Comparison of ENCODE assay signal across 1 cellular context in the genomic region with DNA sequence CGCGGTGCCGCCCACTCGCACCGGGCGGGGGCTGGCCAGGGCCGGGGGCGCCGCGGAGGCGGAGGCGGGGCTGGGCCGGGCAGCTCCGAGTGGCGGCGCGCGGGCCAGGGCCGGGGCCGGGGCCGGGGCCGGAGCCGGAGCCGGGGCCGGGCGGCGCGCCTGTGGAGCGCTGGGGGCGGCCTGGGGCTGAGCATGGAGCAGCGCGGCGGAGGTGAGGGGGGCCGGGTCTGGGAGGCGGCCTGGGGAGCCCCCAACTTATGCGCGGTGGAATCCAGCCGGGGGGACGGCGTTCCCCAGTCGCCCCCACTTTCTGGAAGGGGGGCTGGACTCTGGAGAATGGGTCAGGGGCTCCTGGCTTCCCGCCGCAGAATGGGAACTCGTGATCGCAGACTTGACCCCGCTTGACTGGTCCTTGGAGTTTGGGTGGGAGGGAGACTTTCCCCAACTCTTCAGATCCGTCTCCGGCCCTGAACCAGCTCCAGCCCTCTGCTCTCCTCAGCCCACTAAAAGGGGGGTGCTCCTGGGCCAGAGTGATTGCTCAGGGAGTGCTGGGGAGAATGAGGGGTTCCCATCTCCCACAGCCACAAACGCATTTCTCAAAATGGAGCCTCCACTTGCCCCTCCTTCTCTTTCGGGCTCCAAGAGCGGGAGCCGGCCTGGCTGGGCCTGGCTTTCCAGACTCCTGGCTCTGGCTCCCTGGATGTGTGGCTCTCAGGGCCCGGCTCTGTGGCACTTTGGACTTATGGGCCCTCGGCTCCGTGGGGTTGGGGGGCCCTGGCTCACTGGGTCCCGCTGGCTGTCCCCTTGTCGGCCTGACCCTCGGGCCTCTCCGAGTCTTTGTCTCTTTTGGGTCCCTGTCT.
A peak's percentile ranks its signal among the peaks of the same experiment; 100 is the strongest.
TF ChIP-seq lines count a peak whose summit lies in the region.

A gene with protein sequence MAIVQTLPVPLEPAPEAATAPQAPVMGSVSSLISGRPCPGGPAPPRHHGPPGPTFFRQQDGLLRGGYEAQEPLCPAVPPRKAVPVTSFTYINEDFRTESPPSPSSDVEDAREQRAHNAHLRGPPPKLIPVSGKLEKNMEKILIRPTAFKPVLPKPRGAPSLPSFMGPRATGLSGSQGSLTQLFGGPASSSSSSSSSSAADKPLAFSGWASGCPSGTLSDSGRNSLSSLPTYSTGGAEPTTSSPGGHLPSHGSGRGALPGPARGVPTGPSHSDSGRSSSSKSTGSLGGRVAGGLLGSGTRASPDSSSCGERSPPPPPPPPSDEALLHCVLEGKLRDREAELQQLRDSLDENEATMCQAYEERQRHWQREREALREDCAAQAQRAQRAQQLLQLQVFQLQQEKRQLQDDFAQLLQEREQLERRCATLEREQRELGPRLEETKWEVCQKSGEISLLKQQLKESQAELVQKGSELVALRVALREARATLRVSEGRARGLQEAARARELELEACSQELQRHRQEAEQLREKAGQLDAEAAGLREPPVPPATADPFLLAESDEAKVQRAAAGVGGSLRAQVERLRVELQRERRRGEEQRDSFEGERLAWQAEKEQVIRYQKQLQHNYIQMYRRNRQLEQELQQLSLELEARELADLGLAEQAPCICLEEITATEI (plus strand): TSS at position 67 of the 860 bp plus-strand sequence. CDS start 2,731 bp downstream, outside the sequence.

TF ChIP-seq in H1, 55 proteins besides CTCF, POLR2A, EP300 and RAD21:
- TF ChIP-seq SAP30 (IDR thresholded peaks at IDR 0.05; ENCODE audit: insufficient read depth, insufficient replicate concordance, low read length) (no peak), SIRT6 (IDR thresholded peaks at IDR 0.05; ENCODE audit: low read length) (no peak), POU5F1 (IDR thresholded peaks at IDR 0.05; ENCODE audit: low read depth, low read length) (no peak), KDM4A (IDR thresholded peaks at IDR 0.05; ENCODE audit: low read depth, low read length, severe bottlenecking) (peak; percentile 41), YY1 (IDR thresholded peaks at IDR 0.05; ENCODE audit: low read depth, low read length) (peak; percentile 66), TCF12 (IDR thresholded peaks at IDR 0.05; ENCODE audit: low read depth, low read length) (no peak), TAF1 (IDR thresholded peaks at IDR 0.05; ENCODE audit: low read depth, low read length) (peak; percentile 63)
TF ChIP-seq in H1: peak in this region for 3.
